Comparison of ENCODE assay signal across 27 cellular contexts in the genomic region with DNA sequence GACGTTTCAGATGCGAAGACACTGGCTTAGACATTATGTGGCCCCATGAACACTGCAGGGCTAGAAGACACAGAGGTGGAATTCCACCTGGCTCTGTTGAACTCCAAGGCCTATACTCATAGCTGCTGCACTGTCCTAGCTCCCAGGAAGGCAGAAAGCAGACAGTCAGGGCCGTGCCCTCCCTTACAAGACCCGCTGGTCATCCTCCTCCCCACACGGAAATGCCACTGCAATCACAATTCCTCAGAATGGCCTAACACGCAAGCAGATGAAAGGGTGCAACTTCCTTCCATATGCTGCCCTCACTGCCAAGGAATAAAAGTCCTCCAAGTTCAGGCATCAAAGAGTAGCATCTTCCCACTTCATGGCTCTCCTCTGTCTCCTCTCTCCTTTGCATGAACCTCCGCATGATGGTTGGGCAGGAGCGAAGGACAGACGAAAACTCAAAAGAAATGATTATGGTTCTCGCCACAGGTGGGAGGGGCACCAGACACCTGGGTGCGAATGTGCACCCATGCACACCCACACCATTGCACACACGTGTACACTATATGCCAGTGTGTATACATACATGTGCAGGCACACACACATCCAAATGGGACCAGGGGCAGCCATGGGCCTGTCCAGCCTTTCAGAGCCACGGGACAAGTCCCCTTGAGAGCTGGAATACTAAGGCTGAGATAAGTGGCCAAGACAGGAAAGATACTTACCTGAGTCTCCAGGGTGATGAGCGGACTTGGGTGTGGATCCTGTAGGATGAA.
DNase-seq lines count a peak whose midpoint lies in the region; FAIRE-seq and TF ChIP-seq lines count a peak whose summit lies in the region.
"Had no signal": no experiment of that assay in that cellular context is flagged by ENCODE, and none has a peak within 500 bp of the region (broad histone marks: within the 10 kb centered on the region; RNA-seq: fewer than 3 reads in every experiment).

No MANE protein-coding gene starts in this region.

- H3K27me3 ChIP-seq in sigmoid colon = no peaks in the 10 kb centered on the region
- H3K27me3 ChIP-seq in colonic mucosa = no peaks in the 10 kb centered on the region
- H3K27me3 ChIP-seq: ascending aorta, dorsolateral prefrontal cortex, MG63, thyroid gland had no signal

- H3K4me3 ChIP-seq in sigmoid colon = no peak overlapping the region
- H3K4me3 ChIP-seq in colonic mucosa = no peak overlapping the region
- H3K4me3 ChIP-seq: ascending aorta, dorsolateral prefrontal cortex, GM12878, K562, MG63, thyroid gland had no signal

- H3K4me1 Mint-ChIP-seq in activated CD4-positive, alpha-beta memory T cell treated with anti-CD3 and anti-CD28 coated beads for 36 hours (ENCODE audit: low read depth) = peaks cover 51% of the 10 kb centered on the region
- H3K4me1 Mint-ChIP-seq in activated CD4-positive, alpha-beta memory T cell treated with anti-CD3 and anti-CD28 coated beads, Interleukin-2, amount 10 ng/mL, durations not matched to agents 7 days and 5 days = peaks cover 57% of the 10 kb centered on the region
- peaks cover 83% of the 10 kb centered on the region for H3K4me1 Mint-ChIP-seq in dendritic cell treated with granulocyte-macrophage colony-stimulating factor and Interleukin-4, amounts not matched to agents 40 ng/mL and 50 ng/mL, for 4 days (ENCODE audit: low read depth)

- H3K9me3 Mint-ChIP-seq in activated CD4-positive, alpha-beta memory T cell treated with anti-CD3 and anti-CD28 coated beads for 36 hours = no peaks in the 10 kb centered on the region
- no peaks in the 10 kb centered on the region for H3K9me3 Mint-ChIP-seq in activated CD4-positive, alpha-beta memory T cell treated with anti-CD3 and anti-CD28 coated beads, Interleukin-2, amount 10 ng/mL, durations not matched to agents 7 days and 5 days
- no peaks in the 10 kb centered on the region for H3K9me3 Mint-ChIP-seq in dendritic cell treated with granulocyte-macrophage colony-stimulating factor and Interleukin-4, amounts not matched to agents 40 ng/mL and 50 ng/mL, for 4 days
- H3K9me3 Mint-ChIP-seq: stimulated activated naive CD8-positive, alpha-beta T cell treated with anti-CD3 and anti-CD28 coated beads, Interleukin-15, amount 100 ng/mL, for 72 hours; WTC11 had no signal

- POLR2A ChIA-PET in activated CD4-positive, alpha-beta memory T cell treated with anti-CD3 and anti-CD28 coated beads for 36 hours (lab: Charles Lee) = no interaction called here
- POLR2A ChIA-PET in activated CD4-positive, alpha-beta memory T cell treated with anti-CD3 and anti-CD28 coated beads, Interleukin-2, amount 10 ng/mL, durations not matched to agents 7 days and 5 days (lab: Charles Lee) = interaction anchor here (6.6 to 15.6 kb wide), 2 partner anchors 12 to 13 kb away, joined by 65 to 353 read pairs; no protein-coding TSS in a partner anchor

- DNase-seq in activated CD4-positive, alpha-beta memory T cell treated with anti-CD3 and anti-CD28 coated beads for 36 hours = no peak
- no peak for DNase-seq in activated CD4-positive, alpha-beta memory T cell treated with anti-CD3 and anti-CD28 coated beads, Interleukin-2, amount 10 ng/mL, durations not matched to agents 7 days and 5 days
- peak; percentile 27 for DNase-seq in GF-D8 (lab: John Stamatoyannopoulos, UW)
- peak; percentile 42 for DNase-seq in posterior vena cava (ENCODE audit: low spot score)
- DNase-seq in sigmoid colon = no peak
- DNase-seq in colonic mucosa = no peak
- no peak for DNase-seq in frontal cortex (ENCODE audit: low spot score in 2 of 2)
- DNase-seq: activated CD4-positive, alpha-beta T cell treated with anti-CD3 and anti-CD28 coated beads, Interleukin-2, amount 50 U/mL, for 4 hours; caudate nucleus; dorsolateral prefrontal cortex; GOT3; MG63; NCI-H1417; NCI-H2081 treated with DMSO at 0.1 percent for 48 hours; NCI-H345; OCI-M1; retina; stimulated activated CD4-positive, alpha-beta T cell treated with anti-CD3 and anti-CD28 coated beads, Interleukin-4, amount 100 ng/mL, for 24 hours; stimulated activated naive CD8-positive, alpha-beta T cell treated with anti-CD3 and anti-CD28 coated beads, Interleukin-15, amount 100 ng/mL, for 72 hours; thyroid gland had no signal

- no peak for FAIRE-seq in frontal cortex (lab: Jason Lieb, UNC)
- FAIRE-seq: endothelial cell of umbilical vein, GM12878, K562 had no signal

- H3K36me3 ChIP-seq in sigmoid colon (peaks cover 0 to 5% (median 2%) of the 10 kb centered on the region in 4 donors), colonic mucosa (no peaks in the 10 kb centered on the region)
- H3K36me3 ChIP-seq: ascending aorta, thyroid gland had no signal

- H3K27ac ChIP-seq in sigmoid colon (no peak overlapping the region), colonic mucosa (no peak overlapping the region)
- H3K27ac ChIP-seq: 22Rv1 had no signal

- 80 to 85% methylated on average over 14 of the region's 14 CpGs for WGBS in sigmoid colon, 2 donors

- no peak overlapping the region for H3K4me3 Mint-ChIP-seq in activated CD4-positive, alpha-beta memory T cell treated with anti-CD3 and anti-CD28 coated beads for 36 hours
- no peak overlapping the region for H3K4me3 Mint-ChIP-seq in activated CD4-positive, alpha-beta memory T cell treated with anti-CD3 and anti-CD28 coated beads, Interleukin-2, amount 10 ng/mL, durations not matched to agents 7 days and 5 days
- H3K4me3 Mint-ChIP-seq in dendritic cell treated with granulocyte-macrophage colony-stimulating factor and Interleukin-4, amounts not matched to agents 40 ng/mL and 50 ng/mL, for 4 days = no peak overlapping the region
- H3K4me3 Mint-ChIP-seq: WTC11 had no signal

- peaks cover 7% of the 10 kb centered on the region for H3K36me3 Mint-ChIP-seq in activated CD4-positive, alpha-beta memory T cell treated with anti-CD3 and anti-CD28 coated beads for 36 hours
- H3K36me3 Mint-ChIP-seq in activated CD4-positive, alpha-beta memory T cell treated with anti-CD3 and anti-CD28 coated beads, Interleukin-2, amount 10 ng/mL, durations not matched to agents 7 days and 5 days (ENCODE audit: low read depth) = peaks cover 48% of the 10 kb centered on the region
- H3K36me3 Mint-ChIP-seq in dendritic cell treated with granulocyte-macrophage colony-stimulating factor and Interleukin-4, amounts not matched to agents 40 ng/mL and 50 ng/mL, for 4 days (ENCODE audit: low read depth) = peaks cover 7% of the 10 kb centered on the region

- TF ChIP-seq EP300 in sigmoid colon (IDR thresholded peaks at IDR 0.05) = no peak

- no peak for TF ChIP-seq POLR2A in sigmoid colon (IDR thresholded peaks at IDR 0.05)

- no peak for TF ChIP-seq CTCF in sigmoid colon (IDR thresholded peaks at IDR 0.05)
- TF ChIP-seq CTCF in colonic mucosa (IDR thresholded peaks at IDR 0.05) = no peak

- H3K9me3 ChIP-seq in sigmoid colon (no peaks in the 10 kb centered on the region), colonic mucosa (no peaks in the 10 kb centered on the region)
- H3K9me3 ChIP-seq: ascending aorta, MG63, thyroid gland had no signal

- peak overlapping the region in 1 of 2 donors; percentile 28 for H3K9ac ChIP-seq in colonic mucosa (ENCODE audit: low read depth in 2 of 2, low read length in 2 of 2)

- peak overlapping the region; percentile 24 for H3K27ac Mint-ChIP-seq in activated CD4-positive, alpha-beta memory T cell treated with anti-CD3 and anti-CD28 coated beads for 36 hours
- H3K27ac Mint-ChIP-seq in activated CD4-positive, alpha-beta memory T cell treated with anti-CD3 and anti-CD28 coated beads, Interleukin-2, amount 10 ng/mL, durations not matched to agents 7 days and 5 days = no peak overlapping the region
- peak overlapping the region; percentile 82 for H3K27ac Mint-ChIP-seq in dendritic cell treated with granulocyte-macrophage colony-stimulating factor and Interleukin-4, amounts not matched to agents 40 ng/mL and 50 ng/mL, for 4 days
- H3K27ac Mint-ChIP-seq: WTC11 had no signal

- CTCF ChIA-PET in activated CD4-positive, alpha-beta memory T cell treated with anti-CD3 and anti-CD28 coated beads for 36 hours (lab: Charles Lee) = interaction anchor here (2.9 kb wide), 1 partner anchor 111 kb away, joined by 12 read pairs; no protein-coding TSS in a partner anchor
- CTCF ChIA-PET in activated CD4-positive, alpha-beta memory T cell treated with anti-CD3 and anti-CD28 coated beads, Interleukin-2, amount 10 ng/mL, durations not matched to agents 7 days and 5 days (lab: Charles Lee) = no interaction called here

- intact Hi-C loops in activated CD4-positive, alpha-beta memory T cell treated with anti-CD3 and anti-CD28 coated beads for 36 hours (cut with micrococcal nuclease) = no loop called here
- intact Hi-C loops in dendritic cell treated with granulocyte-macrophage colony-stimulating factor and Interleukin-4, amounts not matched to agents 40 ng/mL and 50 ng/mL, for 4 days (cut with micrococcal nuclease) = no loop called here
- intact Hi-C loops in posterior vena cava (cut with DNase I) (loop anchor here in 1 of 2 donors (10.0 kb wide), 1 partner anchor 107 kb away; no protein-coding TSS in a partner anchor), sigmoid colon (cut with DNase I) (loop anchor here (1.0 kb wide), 1 partner anchor 8 kb away; no protein-coding TSS in a partner anchor), colonic mucosa (cut with DNase I) (loop anchor here (5.0 kb wide), 1 partner anchor 55 kb away; no protein-coding TSS in a partner anchor)

- H3K4me1 ChIP-seq in sigmoid colon (peaks cover 0 to 45% (median 29%) of the 10 kb centered on the region in 4 donors), colonic mucosa (peaks cover 3% of the 10 kb centered on the region)

- H3K27me3 Mint-ChIP-seq in activated CD4-positive, alpha-beta memory T cell treated with anti-CD3 and anti-CD28 coated beads for 36 hours = no peaks in the 10 kb centered on the region
- no peaks in the 10 kb centered on the region for H3K27me3 Mint-ChIP-seq in activated CD4-positive, alpha-beta memory T cell treated with anti-CD3 and anti-CD28 coated beads, Interleukin-2, amount 10 ng/mL, durations not matched to agents 7 days and 5 days
- H3K27me3 Mint-ChIP-seq in dendritic cell treated with granulocyte-macrophage colony-stimulating factor and Interleukin-4, amounts not matched to agents 40 ng/mL and 50 ng/mL, for 4 days = no peaks in the 10 kb centered on the region
- H3K27me3 Mint-ChIP-seq: stimulated activated naive CD8-positive, alpha-beta T cell treated with anti-CD3 and anti-CD28 coated beads, Interleukin-15, amount 100 ng/mL, for 72 hours had no signal

Comparison
In these comparisons a context has a peak if more than half of its experiments do, and no peak if none do; other contexts are left out.
1. DNase-seq: peak in GF-D8 (single experiment) and posterior vena cava (single experiment); none in activated CD4-positive, alpha-beta memory T cell treated with anti-CD3 and anti-CD28 coated beads for 36 hours (single experiment), activated CD4-positive, alpha-beta memory T cell treated with anti-CD3 and anti-CD28 coated beads, Interleukin-2, amount 10 ng/mL, durations not matched to agents 7 days and 5 days (single experiment), sigmoid colon (single experiment), colonic mucosa (single experiment) and frontal cortex (0 of 2).
2. intact Hi-C loops: an anchor here in sigmoid colon (1.0 kb wide) and colonic mucosa (5.0 kb wide); none called in activated CD4-positive, alpha-beta memory T cell treated with anti-CD3 and anti-CD28 coated beads for 36 hours and dendritic cell treated with granulocyte-macrophage colony-stimulating factor and Interleukin-4, amounts not matched to agents 40 ng/mL and 50 ng/mL, for 4 days.